ENCODE assay signal across 17 cellular contexts in the genomic region with DNA sequence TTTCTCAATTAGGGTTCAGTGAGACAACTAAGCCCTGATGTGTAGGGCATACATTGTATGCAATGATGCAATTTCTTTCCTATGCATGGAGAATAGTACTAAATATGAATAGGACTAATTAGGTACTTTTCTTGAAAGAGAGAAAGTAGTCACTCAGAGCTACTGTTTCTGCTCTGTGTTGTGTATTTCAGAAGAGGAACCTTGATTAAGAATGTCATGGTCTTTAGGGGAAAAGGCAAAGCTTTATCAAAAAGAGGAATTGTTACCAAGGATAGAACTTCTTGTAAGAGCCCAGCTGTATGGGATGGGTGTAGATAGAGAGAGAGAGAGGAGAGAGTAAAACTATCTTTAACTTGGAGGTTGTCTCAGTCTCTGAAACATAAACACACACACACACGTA. TPM values are rescaled to one million over a fixed set of nuclear protein-coding genes. Genes with fewer than 3 reads are reported as not detected.
DNase-seq lines count a peak whose midpoint lies in the region; ATAC-seq lines count a peak whose summit lies in the region.
"Had no signal": no experiment of that assay in that cellular context is flagged by ENCODE, and none has a peak within 500 bp of the region (broad histone marks: within the 10 kb centered on the region; RNA-seq: fewer than 3 reads in every experiment).

No MANE protein-coding gene starts in this region.

- H3K4me3 ChIP-seq in right cardiac atrium (ENCODE audit: low read length) = no peak overlapping the region
- H3K4me3 ChIP-seq: BLaER1 treated with 17β-estradiol and CSF1 and Interleukin-3, amounts not matched to agents 10 nM and 100 nM; GM12878 had no signal

- peaks cover 27% of the 10 kb centered on the region for H3K4me1 Mint-ChIP-seq in dendritic cell treated with granulocyte-macrophage colony-stimulating factor and Interleukin-4, amounts not matched to agents 40 ng/mL and 50 ng/mL, for 4 days (ENCODE audit: low read depth)
- peaks cover 8 to 27% of the 10 kb centered on the region in 2 donors for H3K4me1 Mint-ChIP-seq in stimulated activated naive B cell treated with anti-CD40 and anti-IgM and Interleukin-4, amounts not matched to agents 10 μg/mL and 1 μg/mL and 100 μg/mL, for 72 hours

- peak; percentile 92 to 94 for ATAC-seq in stimulated activated naive B cell treated with anti-CD40 and anti-IgM and Interleukin-4, amounts not matched to agents 10 μg/mL and 1 μg/mL and 100 μg/mL, for 72 hours (replicated peaks)
- ATAC-seq in right cardiac atrium (no peak), GM21390 (IDR thresholded peaks at IDR 0.05; ENCODE audit: unreplicated experiment) (no peak)
- ATAC-seq: GM12878 had no signal

- H3K9me3 ChIP-seq in right cardiac atrium (ENCODE audit: control insufficient read depth, low read length) = no peaks in the 10 kb centered on the region

- H3K27me3 ChIP-seq in right cardiac atrium (ENCODE audit: control insufficient read depth, insufficient read depth) = no peaks in the 10 kb centered on the region
- H3K27me3 ChIP-seq: BLaER1 treated with 17β-estradiol and CSF1 and Interleukin-3, amounts not matched to agents 10 nM and 100 nM had no signal

- H3K4me3 Mint-ChIP-seq in dendritic cell treated with granulocyte-macrophage colony-stimulating factor and Interleukin-4, amounts not matched to agents 40 ng/mL and 50 ng/mL, for 4 days = no peak overlapping the region
- H3K4me3 Mint-ChIP-seq in stimulated activated naive B cell treated with anti-CD40 and anti-IgM and Interleukin-4, amounts not matched to agents 10 μg/mL and 1 μg/mL and 100 μg/mL, for 72 hours = peak overlapping the region; percentile 5 to 36
- H3K4me3 Mint-ChIP-seq: CD4-positive, alpha-beta T cell; H9 had no signal

- intact Hi-C loops in dendritic cell treated with granulocyte-macrophage colony-stimulating factor and Interleukin-4, amounts not matched to agents 40 ng/mL and 50 ng/mL, for 4 days (cut with micrococcal nuclease) = no loop called here
- intact Hi-C loops in right cardiac atrium (cut with DNase I) = no loop called here

- no peak overlapping the region for H3K27ac ChIP-seq in right cardiac atrium (ENCODE audit: low read length)

- no peaks in the 10 kb centered on the region for H3K36me3 Mint-ChIP-seq in dendritic cell treated with granulocyte-macrophage colony-stimulating factor and Interleukin-4, amounts not matched to agents 40 ng/mL and 50 ng/mL, for 4 days (ENCODE audit: low read depth)
- H3K36me3 Mint-ChIP-seq in stimulated activated naive B cell treated with anti-CD40 and anti-IgM and Interleukin-4, amounts not matched to agents 10 μg/mL and 1 μg/mL and 100 μg/mL, for 72 hours = peaks cover 0 to 2% of the 10 kb centered on the region in 2 donors

- peaks cover 17% of the 10 kb centered on the region for H3K27me3 Mint-ChIP-seq in dendritic cell treated with granulocyte-macrophage colony-stimulating factor and Interleukin-4, amounts not matched to agents 40 ng/mL and 50 ng/mL, for 4 days
- H3K27me3 Mint-ChIP-seq in stimulated activated naive B cell treated with anti-CD40 and anti-IgM and Interleukin-4, amounts not matched to agents 10 μg/mL and 1 μg/mL and 100 μg/mL, for 72 hours = peaks cover 5 to 22% of the 10 kb centered on the region in 2 donors

- WGBS in right cardiac atrium = 84% methylated on average over 1 of the region's 1 CpG

- no peaks in the 10 kb centered on the region for H3K9me3 Mint-ChIP-seq in dendritic cell treated with granulocyte-macrophage colony-stimulating factor and Interleukin-4, amounts not matched to agents 40 ng/mL and 50 ng/mL, for 4 days
- peaks cover 0 to 3% of the 10 kb centered on the region in 2 donors for H3K9me3 Mint-ChIP-seq in stimulated activated naive B cell treated with anti-CD40 and anti-IgM and Interleukin-4, amounts not matched to agents 10 μg/mL and 1 μg/mL and 100 μg/mL, for 72 hours
- H3K9me3 Mint-ChIP-seq: CD4-positive, alpha-beta T cell; H9 had no signal

- no peaks in the 10 kb centered on the region for H3K4me1 ChIP-seq in right cardiac atrium (ENCODE audit: control insufficient read depth, insufficient read depth, low read length)

- peak; percentile 16 for DNase-seq in NOMO-1 treated with DMSO at 0.1 percent for 48 hours (lab: John Stamatoyannopoulos, UW; ENCODE audit: unreplicated experiment)
- no peak for DNase-seq in NOMO-1 treated with dmso at 0.1 percent for 144 hours (lab: John Stamatoyannopoulos, UW; ENCODE audit: unreplicated experiment)
- peak; percentile 73 for DNase-seq in MV-4-11 (lab: John Stamatoyannopoulos, UW)
- DNase-seq in stimulated activated naive B cell treated with anti-CD40 and anti-IgM and Interleukin-4, amounts not matched to agents 10 μg/mL and 1 μg/mL and 100 μg/mL, for 72 hours = no peak
- no peak for DNase-seq in right cardiac atrium
- no peak for DNase-seq in UCSD-AML1 (lab: John Stamatoyannopoulos, UW; ENCODE audit: unreplicated experiment)
- DNase-seq: 8988T; Calu3; CD4-positive, alpha-beta T cell; DMS79; GOT3; H9 had no signal

- peak overlapping the region; percentile 50 for H3K27ac Mint-ChIP-seq in dendritic cell treated with granulocyte-macrophage colony-stimulating factor and Interleukin-4, amounts not matched to agents 40 ng/mL and 50 ng/mL, for 4 days
- no peak overlapping the region for H3K27ac Mint-ChIP-seq in stimulated activated naive B cell treated with anti-CD40 and anti-IgM and Interleukin-4, amounts not matched to agents 10 μg/mL and 1 μg/mL and 100 μg/mL, for 72 hours
- H3K27ac Mint-ChIP-seq: CD4-positive, alpha-beta T cell; H9 had no signal

RNA-seq across cellular contexts. Expression of a gene that starts 49.1 kb away (rescaled TPM):
- 1 to 10 TPM; 4.1 to 9.4 (median 6.9) TPM for total RNA-seq in right cardiac atrium
- 9.7 TPM for polyA plus RNA-seq in right cardiac atrium
- total RNA-seq: G401 had no signal

Comparison
In these comparisons a context has a peak if more than half of its experiments do, and no peak if none do; other contexts are left out.
1. DNase-seq: peak in NOMO-1 treated with DMSO at 0.1 percent for 48 hours (single experiment) and MV-4-11 (single experiment); none in NOMO-1 treated with dmso at 0.1 percent for 144 hours (single experiment), stimulated activated naive B cell treated with anti-CD40 and anti-IgM and Interleukin-4, amounts not matched to agents 10 μg/mL and 1 μg/mL and 100 μg/mL, for 72 hours (single experiment), right cardiac atrium (0 of 3) and UCSD-AML1 (single experiment).
2. ATAC-seq: peak in stimulated activated naive B cell treated with anti-CD40 and anti-IgM and Interleukin-4, amounts not matched to agents 10 μg/mL and 1 μg/mL and 100 μg/mL, for 72 hours (2 of 2); none in right cardiac atrium (0 of 2) and GM21390 (single experiment).